Comparison of ENCODE assay signal across 16 cellular contexts in the genomic region with DNA sequence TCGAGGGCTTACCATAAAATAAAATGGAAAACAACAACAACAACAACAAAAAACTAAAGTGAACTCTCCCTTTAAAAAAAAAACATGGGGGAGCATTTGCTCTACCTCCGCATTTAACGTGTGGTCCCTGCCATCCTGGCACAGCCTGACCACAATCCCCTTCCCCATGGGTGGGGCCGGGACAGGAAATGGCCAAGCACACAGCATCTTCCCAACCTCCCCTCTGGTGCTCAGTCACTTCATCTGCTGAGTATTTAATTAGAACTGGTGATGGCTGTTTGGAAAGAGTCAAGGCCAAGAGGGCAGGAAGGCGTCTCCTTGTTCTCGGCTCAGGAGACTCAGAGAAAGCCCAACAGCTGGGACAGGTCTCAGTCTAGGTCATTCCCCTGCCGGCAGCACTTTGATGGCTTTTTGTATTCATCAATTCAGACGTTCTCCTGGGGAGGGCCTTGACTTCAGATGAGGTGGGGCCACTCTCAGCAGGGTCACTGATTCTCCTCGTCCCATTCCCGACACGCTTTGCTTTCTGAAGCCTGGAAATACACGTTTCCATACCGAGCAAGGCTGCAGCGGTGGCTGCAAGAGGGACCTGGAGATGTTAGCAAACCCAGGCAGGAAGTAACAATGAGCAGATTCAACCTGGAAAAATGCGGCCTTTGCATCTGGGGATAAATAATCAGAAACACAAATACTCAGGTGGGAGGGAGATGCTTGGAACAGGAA. TPM values are rescaled to one million over a fixed set of nuclear protein-coding genes. Genes with fewer than 3 reads are reported as not detected.
"Had no signal": no experiment of that assay in that cellular context is flagged by ENCODE, and none has a peak within 500 bp of the region (broad histone marks: within the 10 kb centered on the region; RNA-seq: fewer than 3 reads in every experiment).

No MANE protein-coding gene starts in this region.

- H3K4me3 Mint-ChIP-seq: central memory CD8-positive, alpha-beta T cell; naive thymus-derived CD8-positive, alpha-beta T cell had no signal

- H3K27me3 ChIP-seq: foreskin keratinocyte, uterus had no signal

- H3K27ac ChIP-seq: dorsolateral prefrontal cortex, foreskin keratinocyte, hepatocyte, psoas muscle, uterus had no signal

- H3K4me1 Mint-ChIP-seq: central memory CD8-positive, alpha-beta T cell; naive thymus-derived CD8-positive, alpha-beta T cell had no signal

- H3K4me2 ChIP-seq: hepatocyte had no signal

- DNase-seq: cortex of kidney; dorsolateral prefrontal cortex; effector CD8-positive, alpha-beta T cell; foreskin keratinocyte; left colon; mucosa of descending colon; naive thymus-derived CD8-positive, alpha-beta T cell; nucleus accumbens; psoas muscle; small intestine; stimulated activated CD4-positive, alpha-beta T cell treated with anti-CD3 and anti-CD28 coated beads, Interleukin-12 subunit alpha, Interleukin-12 subunit beta, amount 100 ng/mL, for 4 hours; stimulated activated naive CD4-positive, alpha-beta T cell treated with Interleukin-2 at 50 U/mL for 16 hours; trophoblast cell; uterus had no signal

- ATAC-seq: foreskin keratinocyte; left colon; mucosa of descending colon; naive thymus-derived CD8-positive, alpha-beta T cell; psoas muscle had no signal

- H3K4me3 ChIP-seq: dorsolateral prefrontal cortex, hepatocyte, mucosa of descending colon, psoas muscle, uterus had no signal

- H3K27ac Mint-ChIP-seq: naive thymus-derived CD8-positive, alpha-beta T cell had no signal

- H2AFZ ChIP-seq: hepatocyte had no signal

- H3K36me3 ChIP-seq: uterus had no signal

- H3K4me1 ChIP-seq: foreskin keratinocyte, psoas muscle, uterus had no signal

- H3K9me3 Mint-ChIP-seq: central memory CD8-positive, alpha-beta T cell; naive thymus-derived CD8-positive, alpha-beta T cell had no signal

- FAIRE-seq: small intestine had no signal

- H3K79me2 ChIP-seq: hepatocyte had no signal

- H3K9me3 ChIP-seq: mucosa of descending colon, psoas muscle, uterus had no signal

RNA-seq across cellular contexts. Expression of a gene that starts 44.4 kb away (rescaled TPM):
- total RNA-seq: foreskin keratinocyte; naive thymus-derived CD8-positive, alpha-beta T cell had no signal
- polyA plus RNA-seq: naive thymus-derived CD8-positive, alpha-beta T cell had no signal
